12 cellular contexts compared by ENCODE assay signal in the genomic region with DNA sequence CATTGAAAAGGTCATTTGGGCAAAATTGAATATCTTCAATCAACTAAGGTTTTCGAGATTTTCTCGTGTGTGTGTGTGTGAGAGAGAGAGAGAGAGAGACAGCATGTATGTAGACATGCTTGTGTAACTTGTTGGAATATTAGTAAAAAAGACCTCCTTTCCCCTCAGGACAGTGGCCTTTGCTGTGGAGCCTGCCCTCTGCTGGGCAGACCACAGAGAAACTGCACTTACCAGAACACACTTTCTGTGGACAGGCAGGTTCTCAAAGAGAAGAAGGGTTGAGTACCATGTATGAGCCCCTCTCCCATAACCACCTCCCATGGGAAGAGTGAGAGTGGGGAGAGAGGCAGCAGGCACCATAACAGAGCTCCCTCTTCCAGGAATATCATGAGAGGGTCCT. TPM values are rescaled to one million over a fixed set of nuclear protein-coding genes. Genes with fewer than 3 reads are reported as not detected.
DNase-seq lines count a peak whose midpoint lies in the region; ATAC-seq and TF ChIP-seq lines count a peak whose summit lies in the region.
"Had no signal": no experiment of that assay in that cellular context is flagged by ENCODE, and none has a peak within 500 bp of the region (broad histone marks: within the 10 kb centered on the region; RNA-seq: fewer than 3 reads in every experiment).

No MANE protein-coding gene starts in this region.

- no peaks in the 10 kb centered on the region for H3K4me1 Mint-ChIP-seq in chondrocyte (ENCODE audit: low read depth)

- H3K79me2 ChIP-seq in osteoblast (ENCODE audit: insufficient read depth, low read length): no peaks in the 10 kb centered on the region

- H3K4me3 Mint-ChIP-seq in chondrocyte (ENCODE audit: unreplicated experiment): no peak overlapping the region

- H3K4me3 ChIP-seq in GM12864 (ENCODE audit: low read depth, low read length): no peak overlapping the region
- no peak overlapping the region for H3K4me3 ChIP-seq in LNCaP clone FGC (ENCODE audit: low read depth, low read length)
- no peak overlapping the region for H3K4me3 ChIP-seq in osteoblast (ENCODE audit: insufficient read depth, low read length)
- no peak overlapping the region for H3K4me3 ChIP-seq in esophagus squamous epithelium
- no peak overlapping the region for H3K4me3 ChIP-seq in right cardiac atrium (ENCODE audit: low read length)

- TF ChIP-seq CTCF in GM12864 (IDR thresholded peaks at IDR 0.05; ENCODE audit: low read depth, low read length, missing control alignments) (peak; percentile 26), LNCaP clone FGC (IDR thresholded peaks at IDR 0.05; ENCODE audit: control insufficient read depth, extremely low read depth, insufficient read depth) (peak; percentile 25), chondrocyte (IDR thresholded peaks at IDR 0.05) (peak; percentile 54), osteoblast (IDR thresholded peaks at IDR 0.05; ENCODE audit: extremely low read depth, low read depth, low read length) (peak; percentile 39), esophagus squamous epithelium (IDR thresholded peaks at IDR 0.05) (peak in 1 of 6 experiments; percentile 6)

- no peak overlapping the region for H3K4me2 ChIP-seq in osteoblast (ENCODE audit: insufficient read depth, low read length)

- no peak for TF ChIP-seq POLR2A in esophagus squamous epithelium (IDR thresholded peaks at IDR 0.05)

- H3K36me3 Mint-ChIP-seq in chondrocyte (ENCODE audit: low read depth): no peaks in the 10 kb centered on the region

- H4K20me1 ChIP-seq in osteoblast (ENCODE audit: insufficient read depth, low read length): no peaks in the 10 kb centered on the region

- H3K27ac ChIP-seq in osteoblast (ENCODE audit: low read depth, low read length) (no peak overlapping the region), esophagus squamous epithelium (no peak overlapping the region), right cardiac atrium (ENCODE audit: low read length) (no peak overlapping the region)
- H3K27ac ChIP-seq: RWPE1 had no signal

- H3K27me3 ChIP-seq in osteoblast (ENCODE audit: insufficient read depth, low read length) (no peaks in the 10 kb centered on the region), esophagus squamous epithelium (no peaks in the 10 kb centered on the region), right cardiac atrium (ENCODE audit: control insufficient read depth, insufficient read depth) (no peaks in the 10 kb centered on the region)

- intact Hi-C loops in esophagus squamous epithelium (cut with DNase I) (no loop called here), right cardiac atrium (cut with DNase I) (no loop called here)

- no peak overlapping the region for H3K27ac Mint-ChIP-seq in chondrocyte (ENCODE audit: unreplicated experiment)

- no peak overlapping the region for H2AFZ ChIP-seq in osteoblast (ENCODE audit: low read length)

- no peak for DNase-seq in GM12864 (ENCODE audit: low read depth)
- DNase-seq in LNCaP clone FGC (ENCODE audit: low read depth): no peak
- DNase-seq in chondrocyte (ENCODE audit: low spot score): no peak
- no peak for DNase-seq in osteoblast (ENCODE audit: insufficient read length, low spot score, missing footprints)
- DNase-seq in esophagus squamous epithelium (lab: John Stamatoyannopoulos, UW): no peak
- no peak for DNase-seq in right cardiac atrium
- DNase-seq: activated naive CD4-positive, alpha-beta T cell treated with anti-CD3 and anti-CD28 coated beads, Interleukin-2, amount 50 U/mL, for 16 hours; left ventricle myocardium superior; NCI-H1048 had no signal

- H3K36me3 ChIP-seq in osteoblast (ENCODE audit: insufficient read depth, low read length): no peaks in the 10 kb centered on the region
- H3K36me3 ChIP-seq in esophagus squamous epithelium: no peaks in the 10 kb centered on the region

- H3K9me3 ChIP-seq in osteoblast (ENCODE audit: low read depth, low read length) (no peaks in the 10 kb centered on the region), esophagus squamous epithelium (no peaks in the 10 kb centered on the region), right cardiac atrium (ENCODE audit: control insufficient read depth, low read length) (no peaks in the 10 kb centered on the region)

- ATAC-seq in GM21526 (IDR thresholded peaks at IDR 0.05; ENCODE audit: low FRiP score, unreplicated experiment): no peak
- no peak for ATAC-seq in right cardiac atrium
- ATAC-seq: left ventricle myocardium superior had no signal

- H3K27me3 Mint-ChIP-seq in chondrocyte (ENCODE audit: low read depth): peaks cover 11% of the 10 kb centered on the region

- whole genome bisulfite sequencing in esophagus squamous epithelium, 2 donors: 81 to 89% methylated on average over 2 of the region's 2 CpGs
- WGBS in right cardiac atrium: 88% methylated on average over 2 of the region's 2 CpGs

- H3K9me3 Mint-ChIP-seq in chondrocyte (ENCODE audit: low read depth): no peaks in the 10 kb centered on the region

- H3K4me1 ChIP-seq in osteoblast (ENCODE audit: insufficient read depth, low read length): no peaks in the 10 kb centered on the region
- H3K4me1 ChIP-seq in esophagus squamous epithelium: no peaks in the 10 kb centered on the region
- H3K4me1 ChIP-seq in right cardiac atrium (ENCODE audit: control insufficient read depth, insufficient read depth, low read length): no peaks in the 10 kb centered on the region

RNA-seq across cellular contexts. Expression of a gene that starts 45.6 kb away (rescaled TPM):
- 0.27 to 0.36 TPM in 2 of 3 replicates, not detected in the other for total RNA-seq in chondrocyte
- 0.59 and 1.1 TPM in 2 replicates for total RNA-seq in osteoblast
- total RNA-seq in esophagus squamous epithelium: not detected
- total RNA-seq in right cardiac atrium: under 1 TPM in 3 of 4 donors, not detected in 1; 0.09 to 0.33 (median 0.24) TPM
- polyA plus RNA-seq in right cardiac atrium: 0.05 TPM
- total RNA-seq: left ventricle myocardium superior, pulmonary artery endothelial cell had no signal
